ENCODE assay signal across 20 cellular contexts in the genomic region with DNA sequence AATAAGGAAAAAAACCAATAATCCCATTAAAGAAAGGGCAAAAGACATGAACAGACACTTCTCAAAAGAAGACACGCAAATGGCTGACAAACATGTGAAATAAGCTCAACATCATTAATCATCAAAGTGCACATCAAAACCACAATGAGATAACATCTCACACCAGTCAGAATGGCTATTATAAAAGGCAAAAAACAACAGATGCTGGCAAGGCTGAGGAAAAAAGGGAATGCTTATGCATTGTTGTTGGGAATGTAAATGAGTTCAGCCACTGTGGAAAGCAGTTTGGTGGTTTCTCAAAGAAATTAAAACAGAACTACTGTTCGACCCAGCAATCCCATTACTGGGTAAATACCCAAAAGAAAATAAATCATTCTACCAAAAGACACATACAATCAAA.
DNase-seq lines count a peak whose midpoint lies in the region; ATAC-seq, FAIRE-seq and TF ChIP-seq lines count a peak whose summit lies in the region.
"Had no signal": no experiment of that assay in that cellular context is flagged by ENCODE, and none has a peak within 500 bp of the region (broad histone marks: within the 10 kb centered on the region; RNA-seq: fewer than 3 reads in every experiment).

No MANE protein-coding gene starts in this region.

- H3K27ac Mint-ChIP-seq in activated T-cell treated with anti-CD3 and anti-CD28 coated beads, Interleukin-2, amount 50 U/mL, for 72 hours: no peak overlapping the region
- H3K27ac Mint-ChIP-seq: CD14-positive monocyte; CD8-positive, alpha-beta T cell had no signal

- TF ChIP-seq POLR2A in K562 (conservative IDR thresholded peaks at IDR 0.05): no peak

- H3K4me2 ChIP-seq in PC-3 (ENCODE audit: low read length) (no peak overlapping the region), K562 (ENCODE audit: insufficient read depth, low read length) (no peak overlapping the region), keratinocyte (ENCODE audit: control insufficient read depth, extremely low read depth, insufficient read depth, low read depth, low read length) (no peak overlapping the region), smooth muscle cell (no peak overlapping the region)

- FAIRE-seq in K562 (lab: Jason Lieb, UNC) (no peak), keratinocyte (lab: Jason Lieb, UNC) (peak; percentile 41)
- FAIRE-seq: D721Med, G401.6, GM12892, GM19239, H1 had no signal

- no peak overlapping the region for H3K9ac ChIP-seq in PC-3 (ENCODE audit: low read length)
- no peak overlapping the region for H3K9ac ChIP-seq in K562 (ENCODE audit: insufficient read depth in 1 of 2, low read depth in 2 of 2, low read length in 2 of 2)
- no peak overlapping the region for H3K9ac ChIP-seq in keratinocyte (ENCODE audit: control insufficient read depth, extremely low read depth, insufficient read depth, low read length)
- H3K9ac ChIP-seq in smooth muscle cell (ENCODE audit: low read depth): no peak overlapping the region

- intact Hi-C loops in PC-3 (cut with micrococcal nuclease) (no loop called here), K562 (cut with micrococcal nuclease) (no loop called here)

- H4K20me1 ChIP-seq in PC-3 (ENCODE audit: low read length): no peaks in the 10 kb centered on the region
- no peaks in the 10 kb centered on the region for H4K20me1 ChIP-seq in K562 (replicated peaks; ENCODE audit: control insufficient read depth, insufficient read depth, low read length)
- no peaks in the 10 kb centered on the region for H4K20me1 ChIP-seq in keratinocyte (ENCODE audit: control insufficient read depth, extremely low read depth, insufficient read depth, low read length)
- no peaks in the 10 kb centered on the region for H4K20me1 ChIP-seq in smooth muscle cell (ENCODE audit: low read depth)

- H3K36me3 Mint-ChIP-seq in activated T-cell treated with anti-CD3 and anti-CD28 coated beads, Interleukin-2, amount 50 U/mL, for 72 hours (ENCODE audit: insufficient read depth in 2 of 2): no peaks in the 10 kb centered on the region
- H3K36me3 Mint-ChIP-seq: CD14-positive monocyte; CD8-positive, alpha-beta T cell had no signal

- CTCF ChIA-PET in PC-3 (lab: Charles Lee): no interaction called here
- CTCF ChIA-PET in K562 (lab: Yijun Ruan, JAX; ENCODE audit: low intra/inter-chr PET ratio): no interaction called here

- no TSS peak for BruUV-seq in PC-3 (replicated peaks; lab: Mats Ljungman, UMichigan)
- BruUV-seq in K562 (replicated peaks; lab: Mats Ljungman, UMichigan): no TSS peak

- H3K9me3 ChIP-seq in HAP-1: no peaks in the 10 kb centered on the region
- H3K9me3 ChIP-seq in PC-3 (ENCODE audit: low read length): no peaks in the 10 kb centered on the region
- peaks cover 2% of the 10 kb centered on the region; the same call in 1 of the 2 replicates for H3K9me3 ChIP-seq in K562 (replicated peaks; ENCODE audit: control insufficient read depth, insufficient read depth, low read depth, low read length)
- H3K9me3 ChIP-seq in keratinocyte (ENCODE audit: control insufficient read depth, low read depth, low read length): no peaks in the 10 kb centered on the region
- no peaks in the 10 kb centered on the region for H3K9me3 ChIP-seq in smooth muscle cell (replicated peaks; ENCODE audit: low read depth)

- no peak; the same call in 1 of the 2 replicates for ATAC-seq in PC-3
- ATAC-seq in K562: no peak
- no peak for ATAC-seq in activated T-cell treated with anti-CD3 and anti-CD28 coated beads, Interleukin-2, amount 50 U/mL, for 72 hours (replicated peaks in 1 of 2)
- ATAC-seq: CD8-positive, alpha-beta T cell; HCT116 had no signal

- TF ChIP-seq RAD21 in K562 (CRISPR knock-in tag; conservative IDR thresholded peaks at IDR 0.05 in 1 of 2, IDR thresholded peaks at IDR 0.05 in 1 of 2): no peak

- no peak overlapping the region for H3K27ac ChIP-seq in PC-3 (ENCODE audit: low read length)
- no peak overlapping the region for H3K27ac ChIP-seq in K562 (ENCODE audit: extremely low read depth, low read depth, low read length)
- H3K27ac ChIP-seq in keratinocyte (ENCODE audit: control insufficient read depth, insufficient read depth, low read length): no peak overlapping the region
- H3K27ac ChIP-seq in smooth muscle cell (ENCODE audit: low read depth): no peak overlapping the region

- 9% methylated on average over 2 of the region's 2 CpGs for WGBS in K562 (ENCODE audit: insufficient coverage, low coverage, missing lambda C conversion rate)
- WGBS in smooth muscle cell (ENCODE audit: low lambda C conversion rate): 68% methylated on average over 2 of the region's 2 CpGs

- no peak for TF ChIP-seq EP300 in K562 (IDR thresholded peaks at IDR 0.05; ENCODE audit: low read length)

- no peaks in the 10 kb centered on the region for H3K27me3 Mint-ChIP-seq in activated T-cell treated with anti-CD3 and anti-CD28 coated beads, Interleukin-2, amount 50 U/mL, for 72 hours (ENCODE audit: low read depth)

- H3K27me3 ChIP-seq in HAP-1 (ENCODE audit: low read depth) (no peaks in the 10 kb centered on the region), PC-3 (ENCODE audit: low read length) (no peaks in the 10 kb centered on the region), K562 (ENCODE audit: control insufficient read depth in 2 of 2, insufficient read depth in 2 of 2, low read length in 2 of 2) (no peaks in the 10 kb centered on the region), keratinocyte (ENCODE audit: control insufficient read depth, extremely low read depth, insufficient read depth, low read length) (no peaks in the 10 kb centered on the region), smooth muscle cell (ENCODE audit: low read depth) (no peaks in the 10 kb centered on the region)

- no peaks in the 10 kb centered on the region for H3K4me1 Mint-ChIP-seq in activated T-cell treated with anti-CD3 and anti-CD28 coated beads, Interleukin-2, amount 50 U/mL, for 72 hours (ENCODE audit: low read depth)
- H3K4me1 Mint-ChIP-seq: CD14-positive monocyte had no signal

- H3K79me2 ChIP-seq in PC-3 (ENCODE audit: low read length): no peaks in the 10 kb centered on the region
- no peaks in the 10 kb centered on the region for H3K79me2 ChIP-seq in K562 (ENCODE audit: control insufficient read depth, insufficient read depth, low read length)
- H3K79me2 ChIP-seq in keratinocyte (ENCODE audit: control insufficient read depth, insufficient read depth, low read length): no peaks in the 10 kb centered on the region
- H3K79me2 ChIP-seq in smooth muscle cell (ENCODE audit: low read depth): no peaks in the 10 kb centered on the region

- H3K36me3 ChIP-seq in HAP-1 (replicated peaks) (no peaks in the 10 kb centered on the region), PC-3 (ENCODE audit: low read depth, low read length) (no peaks in the 10 kb centered on the region), K562 (ENCODE audit: control insufficient read depth, insufficient read depth, low read length) (no peaks in the 10 kb centered on the region), keratinocyte (ENCODE audit: control insufficient read depth in 2 of 2, extremely low read depth in 1 of 2, insufficient read depth in 2 of 2, low read length in 2 of 2) (no peaks in the 10 kb centered on the region), smooth muscle cell (ENCODE audit: low read depth) (no peaks in the 10 kb centered on the region)

- H3K9me3 Mint-ChIP-seq in activated T-cell treated with anti-CD3 and anti-CD28 coated beads, Interleukin-2, amount 50 U/mL, for 72 hours: peaks cover 0 to 2% of the 10 kb centered on the region in 2 donors
- H3K9me3 Mint-ChIP-seq: CD8-positive, alpha-beta T cell had no signal

- in situ Hi-C loops in HAP-1 (cut with MboI; ENCODE audit: low sequenced_read_pairs) (no loop called here), K562 (cut with MboI) (no loop called here)

- H2AFZ ChIP-seq in PC-3 (ENCODE audit: low read length): no peak overlapping the region
- no peak overlapping the region for H2AFZ ChIP-seq in K562 (ENCODE audit: low read depth, low read length)
- no peak overlapping the region for H2AFZ ChIP-seq in keratinocyte (ENCODE audit: control insufficient read depth, low read length)
- H2AFZ ChIP-seq in smooth muscle cell (ENCODE audit: low read depth): no peak overlapping the region

- no peak overlapping the region for H3K4me3 ChIP-seq in HAP-1
- no peak overlapping the region for H3K4me3 ChIP-seq in PC-3 (ENCODE audit: low read length)
- H3K4me3 ChIP-seq in K562: no peak overlapping the region
- H3K4me3 ChIP-seq in keratinocyte (ENCODE audit: control insufficient read depth in 2 of 3, extremely low read depth in 1 of 3, insufficient read depth in 2 of 3, low read depth in 1 of 3, low read length in 3 of 3): no peak overlapping the region
- H3K4me3 ChIP-seq in smooth muscle cell: no peak overlapping the region

- H3K4me3 Mint-ChIP-seq in activated T-cell treated with anti-CD3 and anti-CD28 coated beads, Interleukin-2, amount 50 U/mL, for 72 hours: no peak overlapping the region
- H3K4me3 Mint-ChIP-seq: CD14-positive monocyte; CD8-positive, alpha-beta T cell had no signal

- dilution Hi-C loops in keratinocyte (cut with MboI; ENCODE audit: extremely low pct_ligation_motif_present, low sequenced_read_pairs): no loop called here

- no peaks in the 10 kb centered on the region for H3K9me2 ChIP-seq in PC-3 (replicated peaks; ENCODE audit: low read length)

- H3F3A ChIP-seq in PC-3 (ENCODE audit: low read length, unreplicated experiment): no peaks in the 10 kb centered on the region
- H3F3A ChIP-seq in smooth muscle cell (ENCODE audit: low read depth): no peaks in the 10 kb centered on the region

- peaks cover 4% of the 10 kb centered on the region for H3K4me1 ChIP-seq in HAP-1
- no peaks in the 10 kb centered on the region for H3K4me1 ChIP-seq in PC-3 (ENCODE audit: insufficient read depth, low read length)
- no peaks in the 10 kb centered on the region for H3K4me1 ChIP-seq in K562 (replicated peaks in 1 of 2; ENCODE audit: control insufficient read depth in 2 of 2, insufficient read depth in 2 of 2, low read length in 2 of 2)
- H3K4me1 ChIP-seq in keratinocyte (ENCODE audit: control insufficient read depth, extremely low read depth, insufficient read depth, low read length): peaks cover 6% of the 10 kb centered on the region
- H3K4me1 ChIP-seq in smooth muscle cell (ENCODE audit: low read depth): no peaks in the 10 kb centered on the region

- H3K9me1 ChIP-seq in K562 (ENCODE audit: control insufficient read depth, insufficient read depth, low read length) (no peaks in the 10 kb centered on the region), keratinocyte (ENCODE audit: control insufficient read depth, extremely low read depth, insufficient read depth, low read length) (no peaks in the 10 kb centered on the region)

- DNase-seq in HAP-1 (ENCODE audit: low spot score in 2 of 2) (peak; percentile 11 to 30), PC-3 (peak; percentile 24), K562 (ENCODE audit: extremely low read depth in 1 of 4, low spot score in 3 of 4) (no peak), keratinocyte (ENCODE audit: low read depth, low spot score) (no peak), smooth muscle cell (lab: John Stamatoyannopoulos, UW; ENCODE audit: unreplicated experiment) (no peak), NCI-H1436 (lab: John Stamatoyannopoulos, UW) (no peak)
- DNase-seq in activated T-cell treated with anti-CD3 and anti-CD28 coated beads, Interleukin-2, amount 50 U/mL, for 72 hours: no peak
- DNase-seq: CD8-positive, alpha-beta T cell; COR-L47; DMS153; DMS79 treated with DMSO at 0.1 percent for 48 hours; EL; IMR-90 had no signal

- POLR2A ChIA-PET in PC-3 (lab: Charles Lee; ENCODE audit: unreplicated experiment) (interaction anchor here (0.7 kb wide), 1 partner anchor 638 kb away, joined by 7 read pairs; no protein-coding TSS in a partner anchor), K562 (lab: Yijun Ruan, JAX) (no interaction called here)

- no peak for TF ChIP-seq CTCF in PC-3 (conservative IDR thresholded peaks at IDR 0.05; ENCODE audit: low read depth, low read length)
- no peak for TF ChIP-seq CTCF in K562 (IDR thresholded peaks at IDR 0.05 in 2 of 3, conservative IDR thresholded peaks at IDR 0.05 in 1 of 3; ENCODE audit: insufficient read depth in 2 of 3, low read depth in 1 of 3, low read length in 3 of 3)
- TF ChIP-seq CTCF in keratinocyte (optimal IDR thresholded peaks at IDR 0.05 in 1 of 3, IDR thresholded peaks at IDR 0.05 in 1 of 3, conservative IDR thresholded peaks at IDR 0.05 in 1 of 3; ENCODE audit: extremely low read depth in 1 of 3, insufficient read depth in 2 of 3, low read length in 3 of 3): no peak
- no peak for TF ChIP-seq CTCF in smooth muscle cell (IDR thresholded peaks at IDR 0.05; ENCODE audit: borderline replicate concordance, insufficient read depth, poor library complexity, severe bottlenecking)

Comparison
In these comparisons a context has a peak if more than half of its experiments do, and no peak if none do; other contexts are left out.
1. DNase-seq: peak in HAP-1 (2 of 2) and PC-3 (single experiment); none in K562 (0 of 4), keratinocyte (single experiment), smooth muscle cell (single experiment), NCI-H1436 (single experiment) and activated T-cell treated with anti-CD3 and anti-CD28 coated beads, Interleukin-2, amount 50 U/mL, for 72 hours (0 of 2).